Comparison of ENCODE assay signal across 8 cellular contexts in the genomic region with DNA sequence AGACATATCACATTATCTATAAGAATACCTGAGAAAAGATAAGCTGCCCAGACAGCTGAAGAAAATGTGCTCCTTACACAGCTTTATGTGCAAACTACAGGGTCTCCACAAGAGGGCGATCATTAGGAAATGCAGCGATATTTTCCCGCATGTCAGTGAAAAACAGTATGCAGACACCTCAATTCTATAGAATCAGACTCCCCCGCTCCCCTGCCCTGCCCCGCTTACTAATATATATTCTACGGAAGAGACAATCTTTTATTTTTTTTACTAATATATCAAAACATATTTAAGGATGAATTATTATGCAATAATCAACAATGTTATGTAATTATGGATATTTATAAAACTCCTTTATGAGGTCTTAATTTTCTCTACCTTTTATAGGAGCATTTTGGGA.
DNase-seq lines count a peak whose midpoint lies in the region; ATAC-seq and TF ChIP-seq lines count a peak whose summit lies in the region.

No MANE protein-coding gene starts in this region.

- no peaks in the 10 kb centered on the region for H3K36me3 Mint-ChIP-seq in Calu3 (ENCODE audit: insufficient read depth, unreplicated experiment)
- no peaks in the 10 kb centered on the region for H3K36me3 Mint-ChIP-seq in activated naive CD8-positive, alpha-beta T cell treated with anti-CD3 and anti-CD28 coated beads, Interleukin-2, amount 10 ng/mL, durations not matched to agents 7 days and 5 days

- H3K4me1 ChIP-seq in right atrium auricular region (no peaks in the 10 kb centered on the region), smooth muscle cell (ENCODE audit: low read depth) (peaks cover 13% of the 10 kb centered on the region)

- no peaks in the 10 kb centered on the region for H3K9me3 Mint-ChIP-seq in Calu3 (ENCODE audit: low read depth, unreplicated experiment)
- H3K9me3 Mint-ChIP-seq in activated naive CD8-positive, alpha-beta T cell treated with anti-CD3 and anti-CD28 coated beads, Interleukin-2, amount 10 ng/mL, durations not matched to agents 7 days and 5 days: no peaks in the 10 kb centered on the region

- CTCF ChIA-PET in Calu3 (lab: Charles Lee): interaction anchor here (0.6 to 1.4 kb wide), 7 partner anchors 8 to 431 kb away, joined by 3 to 60 read pairs (median 3); no protein-coding TSS in a partner anchor

- H3K36me3 ChIP-seq in right atrium auricular region (no peaks in the 10 kb centered on the region), smooth muscle cell (ENCODE audit: low read depth) (no peaks in the 10 kb centered on the region)

- DNase-seq in Calu3: peak; percentile 60
- DNase-seq in NCI-H345 (lab: John Stamatoyannopoulos, UW): peak; percentile 54
- DNase-seq in activated naive CD8-positive, alpha-beta T cell treated with anti-CD3 and anti-CD28 coated beads, Interleukin-2, amount 10 ng/mL, durations not matched to agents 7 days and 5 days: no peak
- no peak for DNase-seq in right atrium auricular region (ENCODE audit: low spot score)
- no peak for DNase-seq in smooth muscle cell (lab: John Stamatoyannopoulos, UW; ENCODE audit: unreplicated experiment)

- H3K4me3 ChIP-seq in right atrium auricular region (no peak overlapping the region), smooth muscle cell (no peak overlapping the region)

- H4K20me1 ChIP-seq in smooth muscle cell (ENCODE audit: low read depth): no peaks in the 10 kb centered on the region

- H3K27ac Mint-ChIP-seq in Calu3 (ENCODE audit: unreplicated experiment): no peak overlapping the region
- no peak overlapping the region for H3K27ac Mint-ChIP-seq in activated naive CD8-positive, alpha-beta T cell treated with anti-CD3 and anti-CD28 coated beads, Interleukin-2, amount 10 ng/mL, durations not matched to agents 7 days and 5 days

- TF ChIP-seq CTCF in Calu3 (IDR thresholded peaks at IDR 0.05; ENCODE audit: unreplicated experiment): peak; percentile 58
- TF ChIP-seq CTCF in right atrium auricular region (IDR thresholded peaks at IDR 0.05): peak; percentile 50 to 82
- peak; percentile 85 for TF ChIP-seq CTCF in smooth muscle cell (IDR thresholded peaks at IDR 0.05; ENCODE audit: borderline replicate concordance, insufficient read depth, poor library complexity, severe bottlenecking)

- peak; percentile 94 for ATAC-seq in GM18907 (IDR thresholded peaks at IDR 0.05; ENCODE audit: unreplicated experiment)
- ATAC-seq in HG03097 (IDR thresholded peaks at IDR 0.05; ENCODE audit: low FRiP score, unreplicated experiment): peak; percentile 88
- peak; percentile 42 for ATAC-seq in activated naive CD8-positive, alpha-beta T cell treated with anti-CD3 and anti-CD28 coated beads, Interleukin-2, amount 10 ng/mL, durations not matched to agents 7 days and 5 days (ENCODE audit: low read depth)
- no peak for ATAC-seq in HG03135 (IDR thresholded peaks at IDR 0.05; ENCODE audit: unreplicated experiment)

- intact Hi-C loops in Calu3 (cut with micrococcal nuclease; ENCODE audit: unreplicated experiment): loop anchor here (1.0 kb wide), 1 partner anchor 275 kb away; no protein-coding TSS in a partner anchor

- no peaks in the 10 kb centered on the region for H3F3A ChIP-seq in smooth muscle cell (ENCODE audit: low read depth)

- no TSS peak for BruUV-seq in Calu3 (replicated peaks; lab: Mats Ljungman, UMichigan)

- H3K27ac ChIP-seq in right atrium auricular region (no peak overlapping the region), smooth muscle cell (ENCODE audit: low read depth) (no peak overlapping the region)

- POLR2A ChIA-PET in activated naive CD8-positive, alpha-beta T cell treated with anti-CD3 and anti-CD28 coated beads, Interleukin-2, amount 10 ng/mL, durations not matched to agents 7 days and 5 days (lab: Charles Lee): no interaction called here

- H3K27me3 ChIP-seq in right atrium auricular region: no peaks in the 10 kb centered on the region
- H3K27me3 ChIP-seq in smooth muscle cell (ENCODE audit: low read depth): peaks cover 5% of the 10 kb centered on the region

- no peak overlapping the region for H3K9ac ChIP-seq in smooth muscle cell (ENCODE audit: low read depth)

- no peaks in the 10 kb centered on the region for H3K27me3 Mint-ChIP-seq in Calu3 (ENCODE audit: unreplicated experiment)
- peaks cover 7% of the 10 kb centered on the region for H3K27me3 Mint-ChIP-seq in activated naive CD8-positive, alpha-beta T cell treated with anti-CD3 and anti-CD28 coated beads, Interleukin-2, amount 10 ng/mL, durations not matched to agents 7 days and 5 days

- H3K4me3 Mint-ChIP-seq in Calu3 (ENCODE audit: low read depth, unreplicated experiment): no peak overlapping the region
- H3K4me3 Mint-ChIP-seq in activated naive CD8-positive, alpha-beta T cell treated with anti-CD3 and anti-CD28 coated beads, Interleukin-2, amount 10 ng/mL, durations not matched to agents 7 days and 5 days: no peak overlapping the region

- no peaks in the 10 kb centered on the region for H3K79me2 ChIP-seq in smooth muscle cell (ENCODE audit: low read depth)

- H2AFZ ChIP-seq in smooth muscle cell (ENCODE audit: low read depth): no peak overlapping the region

- H3K9me3 ChIP-seq in right atrium auricular region (no peaks in the 10 kb centered on the region), smooth muscle cell (replicated peaks; ENCODE audit: low read depth) (no peaks in the 10 kb centered on the region)

- peak overlapping the region; percentile 66 for H3K4me2 ChIP-seq in smooth muscle cell

- H3K4me1 Mint-ChIP-seq in Calu3 (ENCODE audit: low read depth, unreplicated experiment): no peaks in the 10 kb centered on the region
- H3K4me1 Mint-ChIP-seq in activated naive CD8-positive, alpha-beta T cell treated with anti-CD3 and anti-CD28 coated beads, Interleukin-2, amount 10 ng/mL, durations not matched to agents 7 days and 5 days: no peaks in the 10 kb centered on the region

- 8% methylated on average over 6 of the region's 6 CpGs for WGBS in smooth muscle cell (ENCODE audit: low lambda C conversion rate)

Comparison
In these comparisons a context has a peak if more than half of its experiments do, and no peak if none do; other contexts are left out.
1. DNase-seq: peak in Calu3 (single experiment) and NCI-H345 (single experiment); none in activated naive CD8-positive, alpha-beta T cell treated with anti-CD3 and anti-CD28 coated beads, Interleukin-2, amount 10 ng/mL, durations not matched to agents 7 days and 5 days (single experiment), right atrium auricular region (single experiment) and smooth muscle cell (single experiment).
2. Peak in every context shown above with its lines, with median percentiles within 50 percentile points of each other: CTCF ChIP-seq.